2 cellular contexts compared by ENCODE assay signal in genomic region chr17:8110907-8111306, GRCh38.
A peak's percentile ranks its signal among the peaks of the same experiment; 100 is the strongest.
TF ChIP-seq lines count a peak whose summit lies in the region.

No MANE protein-coding gene starts in this region.

TF ChIP-seq in GM23338, 12 proteins besides CTCF, POLR2A, EP300 and RAD21:
- TF ChIP-seq STAT1 (IDR thresholded peaks at IDR 0.05; ENCODE audit: unreplicated experiment) (no peak), EZH2phosphoT487 (IDR thresholded peaks at IDR 0.05; ENCODE audit: unreplicated experiment) (no peak), ZNF331 (CRISPR knock-in tag; IDR thresholded peaks at IDR 0.05; ENCODE audit: low read depth) (no peak), ZNF462 (CRISPR knock-in tag; IDR thresholded peaks at IDR 0.05) (no peak), REST (IDR thresholded peaks at IDR 0.05; ENCODE audit: unreplicated experiment) (no peak), ETS1 (IDR thresholded peaks at IDR 0.05) (no peak), NANOG (IDR thresholded peaks at IDR 0.05; ENCODE audit: borderline replicate concordance) (no peak), EZH2 (IDR thresholded peaks at IDR 0.05; ENCODE audit: low read depth, unreplicated experiment) (no peak), CREB1 (CRISPR knock-in tag; IDR thresholded peaks at IDR 0.05; ENCODE audit: low read depth) (no peak), JUNB (IDR thresholded peaks at IDR 0.05; ENCODE audit: unreplicated experiment) (no peak)

TF ChIP-seq in K562, 482 proteins besides CTCF, POLR2A, EP300 and RAD21:
- TF ChIP-seq ZKSCAN3 (CRISPR knock-in tag; IDR thresholded peaks at IDR 0.05) = no peak
- TF ChIP-seq RAD51 (IDR thresholded peaks at IDR 0.05; ENCODE audit: borderline replicate concordance, low read depth) = no peak
- no peak for TF ChIP-seq EZH2 (IDR thresholded peaks at IDR 0.05; ENCODE audit: borderline replicate concordance, low read depth, low read length)
- TF ChIP-seq POLR2AphosphoS5 (IDR thresholded peaks at IDR 0.05; ENCODE audit: control insufficient read depth, insufficient read depth, low read depth, low read length) = peak; percentile 54; the same call in 1 of the 2 replicates
- no peak for TF ChIP-seq ARID3A (IDR thresholded peaks at IDR 0.05; ENCODE audit: borderline replicate concordance, low read depth, low read length)
- no peak for TF ChIP-seq ZHX1 (conservative IDR thresholded peaks at IDR 0.05; ENCODE audit: low read length)
- no peak for TF ChIP-seq TAF7 (tag; IDR thresholded peaks at IDR 0.05)
- no peak for TF ChIP-seq GATAD2B (IDR thresholded peaks at IDR 0.05; ENCODE audit: borderline replicate concordance)
- no peak for TF ChIP-seq TARDBP (IDR thresholded peaks at IDR 0.05)
- no peak for TF ChIP-seq ZNF398 (CRISPR knock-in tag; IDR thresholded peaks at IDR 0.05)
- TF ChIP-seq NCOA2 (IDR thresholded peaks at IDR 0.05; ENCODE audit: partially characterized antibody in 2 of 2) = no peak
- no peak for TF ChIP-seq UBTF (IDR thresholded peaks at IDR 0.05; ENCODE audit: borderline replicate concordance in 1 of 2, low read depth in 2 of 2, low read length in 2 of 2)
- TF ChIP-seq TBP (optimal IDR thresholded peaks at IDR 0.05; ENCODE audit: low read depth, low read length) = peak; percentile 83
- no peak for TF ChIP-seq ARHGAP35 (IDR thresholded peaks at IDR 0.05; ENCODE audit: partially characterized antibody)
- TF ChIP-seq PML (IDR thresholded peaks at IDR 0.05; ENCODE audit: low read length) = peak; percentile 39; the same call in 1 of the 2 replicates
- no peak for TF ChIP-seq CLOCK (CRISPR knock-in tag; IDR thresholded peaks at IDR 0.05; ENCODE audit: borderline replicate concordance)
- no peak for TF ChIP-seq ZC3H4 (CRISPR knock-in tag; IDR thresholded peaks at IDR 0.05; ENCODE audit: borderline replicate concordance)
